Comparison of ENCODE assay signal across 27 cellular contexts in genomic region chr10:6272126-6272525, GRCh38.
DNase-seq lines count a peak whose midpoint lies in the region; ATAC-seq, FAIRE-seq and TF ChIP-seq lines count a peak whose summit lies in the region.
"Had no signal": no experiment of that assay in that cellular context is flagged by ENCODE, and none has a peak within 500 bp of the region (broad histone marks: within the 10 kb centered on the region; RNA-seq: fewer than 3 reads in every experiment).

No MANE protein-coding gene starts in this region.

- no peaks in the 10 kb centered on the region for H3K9me3 Mint-ChIP-seq in natural killer cell treated with Interleukin-12 subunit alpha and Interleukin-12 subunit beta and Interleukin-15 and Interleukin-18, amount 100 ng/mL, for 72 hours
- no peaks in the 10 kb centered on the region for H3K9me3 Mint-ChIP-seq in natural killer cell
- peaks cover 12% of the 10 kb centered on the region for H3K9me3 Mint-ChIP-seq in activated naive CD8-positive, alpha-beta T cell treated with anti-CD3 and anti-CD28 coated beads for 36 hours
- H3K9me3 Mint-ChIP-seq: activated naive CD4-positive, alpha-beta T cell treated with anti-CD3 and anti-CD28 coated beads, Interleukin-2, amount 50 U/mL, for 24 hours; endodermal cell had no signal

- no peaks in the 10 kb centered on the region for H3K9me3 ChIP-seq in lower lobe of right lung
- H3K9me3 ChIP-seq: esophagus squamous epithelium, gastroesophageal sphincter, HAP-1, MG63, pancreas, uterus had no signal

- H3K27me3 ChIP-seq in lower lobe of right lung (ENCODE audit: low read depth) = no peaks in the 10 kb centered on the region
- H3K27me3 ChIP-seq: esophagus squamous epithelium, gastroesophageal sphincter, MG63, pancreas, uterus had no signal

- H3K4me1 Mint-ChIP-seq in natural killer cell treated with Interleukin-12 subunit alpha and Interleukin-12 subunit beta and Interleukin-15 and Interleukin-18, amount 100 ng/mL, for 72 hours (ENCODE audit: low read depth in 2 of 2) = peaks cover 67 to 74% of the 10 kb centered on the region in 2 donors
- peaks cover 34 to 41% of the 10 kb centered on the region in 2 donors for H3K4me1 Mint-ChIP-seq in natural killer cell
- H3K4me1 Mint-ChIP-seq in activated naive CD8-positive, alpha-beta T cell treated with anti-CD3 and anti-CD28 coated beads for 36 hours = peaks cover 55% of the 10 kb centered on the region

- peaks cover 55% of the 10 kb centered on the region for H3K4me1 ChIP-seq in lower lobe of right lung
- H3K4me1 ChIP-seq: HAP-1, uterus had no signal

- no peak overlapping the region for H3K4me3 ChIP-seq in lower lobe of right lung
- H3K4me3 ChIP-seq: esophagus squamous epithelium, gastroesophageal sphincter, HAP-1, MG63, pancreas, uterus had no signal

- no peak overlapping the region for H3K4me3 Mint-ChIP-seq in natural killer cell treated with Interleukin-12 subunit alpha and Interleukin-12 subunit beta and Interleukin-15 and Interleukin-18, amount 100 ng/mL, for 72 hours
- no peak overlapping the region for H3K4me3 Mint-ChIP-seq in natural killer cell
- H3K4me3 Mint-ChIP-seq in activated naive CD8-positive, alpha-beta T cell treated with anti-CD3 and anti-CD28 coated beads for 36 hours = no peak overlapping the region
- H3K4me3 Mint-ChIP-seq: activated naive CD4-positive, alpha-beta T cell treated with anti-CD3 and anti-CD28 coated beads, Interleukin-2, amount 50 U/mL, for 24 hours; endodermal cell had no signal

- intact Hi-C loops in natural killer cell (cut with micrococcal nuclease) = no loop called here
- intact Hi-C loops in lower lobe of right lung (cut with DNase I) = no loop called here

- CTCF ChIA-PET in RWPE1 (lab: Yijun Ruan, JAX) = interaction anchor here (0.6 to 0.7 kb wide), 2 partner anchors 17 to 179 kb away, joined by 3 to 4 read pairs; no protein-coding TSS in a partner anchor

- peak overlapping the region; percentile 95 to 99 for H3K27ac Mint-ChIP-seq in natural killer cell treated with Interleukin-12 subunit alpha and Interleukin-12 subunit beta and Interleukin-15 and Interleukin-18, amount 100 ng/mL, for 72 hours
- no peak overlapping the region for H3K27ac Mint-ChIP-seq in natural killer cell
- peak overlapping the region; percentile 62 for H3K27ac Mint-ChIP-seq in activated naive CD8-positive, alpha-beta T cell treated with anti-CD3 and anti-CD28 coated beads for 36 hours
- H3K27ac Mint-ChIP-seq: activated naive CD4-positive, alpha-beta T cell treated with anti-CD3 and anti-CD28 coated beads, Interleukin-2, amount 50 U/mL, for 24 hours; endodermal cell had no signal

- H3K36me3 Mint-ChIP-seq in natural killer cell treated with Interleukin-12 subunit alpha and Interleukin-12 subunit beta and Interleukin-15 and Interleukin-18, amount 100 ng/mL, for 72 hours = peaks cover 1% of the 10 kb centered on the region
- no peaks in the 10 kb centered on the region for H3K36me3 Mint-ChIP-seq in natural killer cell
- peaks cover 24% of the 10 kb centered on the region for H3K36me3 Mint-ChIP-seq in activated naive CD8-positive, alpha-beta T cell treated with anti-CD3 and anti-CD28 coated beads for 36 hours

- H3K36me3 ChIP-seq in lower lobe of right lung = no peaks in the 10 kb centered on the region
- H3K36me3 ChIP-seq: esophagus squamous epithelium, gastroesophageal sphincter, HAP-1, MG63, pancreas, uterus, WERI-Rb-1 had no signal

- no peak for ATAC-seq in natural killer cell treated with Interleukin-12 subunit alpha and Interleukin-12 subunit beta and Interleukin-15 and Interleukin-18, amount 100 ng/mL, for 72 hours
- ATAC-seq in natural killer cell (no peak), lower lobe of right lung (no peak)
- ATAC-seq: activated T-cell treated with anti-CD3 and anti-CD28 coated beads, Interleukin-2, amount 50 U/mL, for 72 hours; gastroesophageal sphincter; Panc1; pancreas; right cardiac atrium had no signal

- no peak for DNase-seq in natural killer cell treated with Interleukin-12 subunit alpha and Interleukin-12 subunit beta and Interleukin-15 and Interleukin-18, amount 100 ng/mL, for 72 hours (ENCODE audit: low spot score)
- DNase-seq in natural killer cell = no peak
- DNase-seq in activated naive CD8-positive, alpha-beta T cell treated with anti-CD3 and anti-CD28 coated beads for 36 hours = no peak
- no peak for DNase-seq in lower lobe of right lung
- DNase-seq in NCI-H524 (lab: John Stamatoyannopoulos, UW) = no peak
- DNase-seq in H54 (ENCODE audit: insufficient read length, low spot score) = no peak
- DNase-seq in RWPE1 (ENCODE audit: low spot score) = no peak
- no peak for DNase-seq in NCI-H1048 (lab: John Stamatoyannopoulos, UW)
- DNase-seq: activated T-cell treated with anti-CD3 and anti-CD28 coated beads, Interleukin-2, amount 50 U/mL, for 72 hours; DMS53; endodermal cell; esophagus squamous epithelium; GDM1; hypothalamus; MG63; NCI-H1436 treated with DMSO at 0.1 percent for 48 hours; NK-92 treated with Interleukin-12 subunit alpha and Interleukin-12 subunit beta, amount 100 ng/mL, for 24 hours; pancreas; right cardiac atrium; stimulated activated CD4-positive, alpha-beta T cell treated with anti-CD3 and anti-CD28 coated beads, Interleukin-12 subunit alpha, Interleukin-12 subunit beta, amount 100 ng/mL, for 4 hours; uterus; WERI-Rb-1 had no signal

- POLR2A ChIA-PET in RWPE1 (lab: Yijun Ruan, JAX; ENCODE audit: low non-redundant PET) = no interaction called here

- no peak for TF ChIP-seq POLR2A in H54 (IDR thresholded peaks at IDR 0.05; ENCODE audit: low read depth, low read length)

- H3K27me3 Mint-ChIP-seq in natural killer cell treated with Interleukin-12 subunit alpha and Interleukin-12 subunit beta and Interleukin-15 and Interleukin-18, amount 100 ng/mL, for 72 hours = no peaks in the 10 kb centered on the region
- H3K27me3 Mint-ChIP-seq in natural killer cell (ENCODE audit: low read depth in 2 of 2) = no peaks in the 10 kb centered on the region
- no peaks in the 10 kb centered on the region for H3K27me3 Mint-ChIP-seq in activated naive CD8-positive, alpha-beta T cell treated with anti-CD3 and anti-CD28 coated beads for 36 hours
- H3K27me3 Mint-ChIP-seq: activated naive CD4-positive, alpha-beta T cell treated with anti-CD3 and anti-CD28 coated beads, Interleukin-2, amount 50 U/mL, for 24 hours had no signal

- FAIRE-seq in H54 (lab: Jason Lieb, UNC) = no peak
- FAIRE-seq: islet of Langerhans, pancreas had no signal

- no peak for TF ChIP-seq CTCF in natural killer cell (IDR thresholded peaks at IDR 0.05)
- TF ChIP-seq CTCF in lower lobe of right lung (IDR thresholded peaks at IDR 0.05) = no peak
- TF ChIP-seq CTCF in RWPE1 (conservative IDR thresholded peaks at IDR 0.05; ENCODE audit: low read depth) = no peak

- peak overlapping the region; percentile 84 for H3K27ac ChIP-seq in lower lobe of right lung
- no peak overlapping the region for H3K27ac ChIP-seq in RWPE1
- H3K27ac ChIP-seq: gastroesophageal sphincter, pancreas, uterus, WERI-Rb-1 had no signal

Comparison
In these comparisons a context has a peak if more than half of its experiments do, and no peak if none do; other contexts are left out.
1. H3K27ac Mint-ChIP-seq: peak in natural killer cell treated with Interleukin-12 subunit alpha and Interleukin-12 subunit beta and Interleukin-15 and Interleukin-18, amount 100 ng/mL, for 72 hours (2 of 2) and activated naive CD8-positive, alpha-beta T cell treated with anti-CD3 and anti-CD28 coated beads for 36 hours (single experiment); none in natural killer cell (0 of 2).